In genomic region chr22:46287873-46288751, GRCh38 we compare ENCODE assay signal across 9 cellular contexts. TPM values are rescaled to one million over a fixed set of nuclear protein-coding genes. Genes with fewer than 3 reads are reported as not detected.
DNase-seq lines count a peak whose midpoint lies in the region; ATAC-seq and TF ChIP-seq lines count a peak whose summit lies in the region.
"Had no signal": no experiment of that assay in that cellular context is flagged by ENCODE, and none has a peak within 500 bp of the region (broad histone marks: within the 10 kb centered on the region; RNA-seq: fewer than 3 reads in every experiment).

No MANE protein-coding gene starts in this region.

- H3K9me3 ChIP-seq in colonic mucosa: no peaks in the 10 kb centered on the region

- H3K27ac Mint-ChIP-seq in activated naive CD4-positive, alpha-beta T cell treated with anti-CD3 and anti-CD28 coated beads, Interleukin-2, amount 50 U/mL, for 72 hours: peak overlapping the region; percentile 66 to 86

- H3K27ac ChIP-seq in colonic mucosa: no peak overlapping the region

- no peaks in the 10 kb centered on the region for H3K9me3 Mint-ChIP-seq in activated naive CD4-positive, alpha-beta T cell treated with anti-CD3 and anti-CD28 coated beads, Interleukin-2, amount 50 U/mL, for 72 hours

- peak overlapping the region; percentile 46 to 50 for H3K9ac ChIP-seq in colonic mucosa (ENCODE audit: low read depth in 2 of 2, low read length in 2 of 2)

- no peak for DNase-seq in activated naive CD4-positive, alpha-beta T cell treated with anti-CD3 and anti-CD28 coated beads, Interleukin-2, amount 50 U/mL, for 72 hours (ENCODE audit: low spot score in 2 of 2)
- no peak for DNase-seq in activated naive CD4-positive, alpha-beta T cell treated with anti-CD3 and anti-CD28 coated beads, Interleukin-2, amount 50 U/mL, for 16 hours
- DNase-seq in colonic mucosa: no peak
- peak; percentile 47 for DNase-seq in stimulated activated CD8-positive, alpha-beta memory T cell treated with anti-CD3 and anti-CD28 coated beads, Interleukin-4, amount 100 ng/mL, for 48 hours
- DNase-seq in HCEC 1CT: no peak
- DNase-seq in NCI-H1105 treated with DMSO at 0.1 percent for 48 hours (lab: John Stamatoyannopoulos, UW): no peak
- DNase-seq in NCI-H128 (lab: John Stamatoyannopoulos, UW; ENCODE audit: unreplicated experiment): no peak
- DNase-seq: DND-41 had no signal

- no peaks in the 10 kb centered on the region for H3K4me1 ChIP-seq in colonic mucosa

- intact Hi-C loops in colonic mucosa (cut with DNase I): no loop called here

- ATAC-seq in activated naive CD4-positive, alpha-beta T cell treated with anti-CD3 and anti-CD28 coated beads, Interleukin-2, amount 50 U/mL, for 72 hours: peak; percentile 28 to 79
- ATAC-seq in HG03571 (IDR thresholded peaks at IDR 0.05; ENCODE audit: unreplicated experiment): peak; percentile 73

- no peaks in the 10 kb centered on the region for H3K27me3 ChIP-seq in colonic mucosa

- H3K36me3 Mint-ChIP-seq in activated naive CD4-positive, alpha-beta T cell treated with anti-CD3 and anti-CD28 coated beads, Interleukin-2, amount 50 U/mL, for 72 hours: peaks cover 6 to 7% of the 10 kb centered on the region in 2 donors

- H3K36me3 ChIP-seq in colonic mucosa: peaks cover 5% of the 10 kb centered on the region

- peak overlapping the region; percentile 1 for H3K4me3 ChIP-seq in colonic mucosa

- TF ChIP-seq CTCF in colonic mucosa (IDR thresholded peaks at IDR 0.05): no peak

RNA-seq across cellular contexts. Expression of gene GTSE1, which starts 8.6 kb away (rescaled TPM):
- 10 to 100 TPM; 53.1 to 56.1 TPM for total RNA-seq in activated naive CD4-positive, alpha-beta T cell treated with anti-CD3 and anti-CD28 coated beads, Interleukin-2, amount 50 U/mL, for 72 hours
- 10 to 100 TPM in 1 of 2 donors, 1 to 10 TPM in 1; 7.8 to 38.8 TPM for total RNA-seq in colonic mucosa

RNA-seq across cellular contexts. Expression of gene TTC38, which starts 20.3 kb away (rescaled TPM):
- 10 to 100 TPM; 11.3 to 16.3 TPM for total RNA-seq in activated naive CD4-positive, alpha-beta T cell treated with anti-CD3 and anti-CD28 coated beads, Interleukin-2, amount 50 U/mL, for 72 hours
- total RNA-seq in colonic mucosa: 100 to 1,000 TPM; 124 to 149 TPM

RNA-seq across cellular contexts. Expression of gene PKDREJ, which starts 25.0 kb away (rescaled TPM):
- total RNA-seq in activated naive CD4-positive, alpha-beta T cell treated with anti-CD3 and anti-CD28 coated beads, Interleukin-2, amount 50 U/mL, for 72 hours: under 1 TPM in 1 of 2 donors, not detected in 1; 0.04 TPM
- total RNA-seq in colonic mucosa: 1 to 10 TPM in 1 of 2 donors, under 1 TPM in 1; 0.32 to 1.1 TPM

RNA-seq across cellular contexts. Expression of gene CDPF1, which starts 38.0 kb away (rescaled TPM):
- 1 to 10 TPM; 7.5 to 8.8 TPM for total RNA-seq in activated naive CD4-positive, alpha-beta T cell treated with anti-CD3 and anti-CD28 coated beads, Interleukin-2, amount 50 U/mL, for 72 hours
- 10 to 100 TPM in 1 of 2 donors, 1 to 10 TPM in 1; 5.8 to 11.2 TPM for total RNA-seq in colonic mucosa

RNA-seq across cellular contexts. Expression of gene TRMU, which starts 47.4 kb away (rescaled TPM):
- 10 to 100 TPM; 89.3 to 94.1 TPM for total RNA-seq in activated naive CD4-positive, alpha-beta T cell treated with anti-CD3 and anti-CD28 coated beads, Interleukin-2, amount 50 U/mL, for 72 hours
- total RNA-seq in colonic mucosa: 10 to 100 TPM; 25.2 to 71.8 TPM

Comparison
In these comparisons a context has a peak if more than half of its experiments do, and no peak if none do; other contexts are left out.
1. RNA of gene TTC38, which starts 20.3 kb away (total RNA-seq): 124 to 149 TPM in colonic mucosa; 11.3 to 16.3 TPM in activated naive CD4-positive, alpha-beta T cell treated with anti-CD3 and anti-CD28 coated beads, Interleukin-2, amount 50 U/mL, for 72 hours; every median in the first group is over 4 times any median in the second.